In genomic region chr3:114527036-114527644, GRCh38 we compare ENCODE assay signal across 8 cellular contexts.
DNase-seq lines count a peak whose midpoint lies in the region; TF ChIP-seq lines count a peak whose summit lies in the region.

No MANE protein-coding gene starts in this region.

- H3K9me3 Mint-ChIP-seq in brain (peaks cover 0 to 5% (median 5%) of the 10 kb centered on the region in 5 experiments), nephron (peaks cover 5% of the 10 kb centered on the region), immature natural killer cell (no peaks in the 10 kb centered on the region)

- H3K27me3 Mint-ChIP-seq in brain = no peaks in the 10 kb centered on the region
- H3K27me3 Mint-ChIP-seq in nephron (ENCODE audit: low read depth) = no peaks in the 10 kb centered on the region
- no peaks in the 10 kb centered on the region for H3K27me3 Mint-ChIP-seq in immature natural killer cell (ENCODE audit: low read depth in 3 of 3)

- DNase-seq in EL (peak; percentile 33), HT-29 (ENCODE audit: low spot score) (peak; percentile 49), SK-N-DZ (ENCODE audit: low spot score) (no peak), NCI-H226 (no peak), immature natural killer cell (no peak), NCI-H748 (lab: John Stamatoyannopoulos, UW; ENCODE audit: unreplicated experiment) (no peak)

- TF ChIP-seq CTCF in brain (conservative IDR thresholded peaks at IDR 0.05) = peak; percentile 2 to 70
- peak; percentile 28 to 46 (median 32) for TF ChIP-seq CTCF in nephron (IDR thresholded peaks at IDR 0.05; ENCODE audit: unreplicated experiment in 3 of 3)

- H3K4me1 Mint-ChIP-seq in brain (peaks cover 5% of the 10 kb centered on the region), nephron (no peaks in the 10 kb centered on the region), immature natural killer cell (peaks cover 8 to 10% of the 10 kb centered on the region in 2 donors)

- H3K27ac Mint-ChIP-seq in brain (no peak overlapping the region), nephron (no peak overlapping the region), immature natural killer cell (peak overlapping the region in 1 of 6 donors; percentile 58)

- H3K4me3 Mint-ChIP-seq in brain = no peak overlapping the region
- H3K4me3 Mint-ChIP-seq in nephron = no peak overlapping the region
- H3K4me3 Mint-ChIP-seq in immature natural killer cell = no peak overlapping the region

- H3K36me3 Mint-ChIP-seq in brain (peaks cover 5% of the 10 kb centered on the region), nephron (ENCODE audit: low read depth) (peaks cover 8% of the 10 kb centered on the region), immature natural killer cell (peaks cover 4 to 9% (median 8%) of the 10 kb centered on the region in 3 donors)

Comparison
In these comparisons a context has a peak if more than half of its experiments do, and no peak if none do; other contexts are left out.
1. DNase-seq: peak in EL (single experiment) and HT-29 (single experiment); none in SK-N-DZ (single experiment), NCI-H226 (single experiment), immature natural killer cell (0 of 3) and NCI-H748 (single experiment).